Comparison of ENCODE assay signal across 14 cellular contexts in genomic region chr15:85591622-85592021, GRCh38.
"Had no signal": no experiment of that assay in that cellular context is flagged by ENCODE, and none has a peak within 500 bp of the region (broad histone marks: within the 10 kb centered on the region; RNA-seq: fewer than 3 reads in every experiment).

No MANE protein-coding gene starts in this region.

- H3K36me3 ChIP-seq: neural progenitor cell, vagina had no signal

- H3K4me1 ChIP-seq: parathyroid adenoma had no signal

- H3K27me3 Mint-ChIP-seq: activated CD4-positive, alpha-beta memory T cell treated with anti-CD3 and anti-CD28 coated beads for 36 hours; activated naive CD8-positive, alpha-beta T cell had no signal

- H3K27ac Mint-ChIP-seq: activated CD4-positive, alpha-beta memory T cell treated with anti-CD3 and anti-CD28 coated beads for 36 hours; activated naive CD8-positive, alpha-beta T cell; neural progenitor cell had no signal

- H3K9me3 Mint-ChIP-seq: activated CD4-positive, alpha-beta memory T cell treated with anti-CD3 and anti-CD28 coated beads for 36 hours; neural progenitor cell had no signal

- DNase-seq: activated CD4-positive, alpha-beta memory T cell treated with anti-CD3 and anti-CD28 coated beads for 36 hours; activated CD4-positive, alpha-beta T cell treated with anti-CD3 and anti-CD28 coated beads for 1 hour; activated gamma-delta T cell; activated T-cell treated with anti-CD3 and anti-CD28 coated beads, Interleukin-2, amount 50 U/mL, for 48 hours; amygdala; dorsolateral prefrontal cortex; head of caudate nucleus; left ventricle myocardium superior; stomach had no signal

- H3K4me3 Mint-ChIP-seq: activated CD4-positive, alpha-beta memory T cell treated with anti-CD3 and anti-CD28 coated beads for 36 hours; activated naive CD8-positive, alpha-beta T cell; neural progenitor cell had no signal

- H3K27me3 ChIP-seq: dorsolateral prefrontal cortex, neural progenitor cell, stomach, vagina had no signal

- H3K4me3 ChIP-seq: dorsolateral prefrontal cortex, neural progenitor cell, skin epidermis, stomach, vagina had no signal

- H3K27ac ChIP-seq: dorsolateral prefrontal cortex, neural progenitor cell, parathyroid adenoma had no signal

- H3K9me3 ChIP-seq: stomach, vagina had no signal
